ENCODE assay signal across 25 cellular contexts in genomic region chr18:62493033-62493862, GRCh38.
"Had no signal": no experiment of that assay in that cellular context is flagged by ENCODE, and none has a peak within 500 bp of the region (broad histone marks: within the 10 kb centered on the region; RNA-seq: fewer than 3 reads in every experiment).

No MANE protein-coding gene starts in this region.

- H3K9me3 Mint-ChIP-seq: activated CD4-positive, alpha-beta memory T cell treated with anti-CD3 and anti-CD28 coated beads, Interleukin-2, amount 10 ng/mL, durations not matched to agents 7 days and 5 days; activated T-cell treated with anti-CD3 and anti-CD28 coated beads, Interleukin-2, amount 50 U/mL, for 24 hours; natural killer cell treated with Interleukin-12 subunit alpha and Interleukin-12 subunit beta and Interleukin-15 and Interleukin-18, amount 100 ng/mL, for 72 hours; T-helper 1 cell treated with Interleukin-12 subunit alpha and Interleukin-12 subunit beta and Interleukin-4 antibody, amounts not matched to agents 30 μg/mL and 1 μg/mL, for 36 hours; type B pancreatic cell had no signal

- ATAC-seq: activated CD4-positive, CD25-positive, alpha-beta regulatory T cell treated with anti-CD3 and anti-CD28 coated beads, Interleukin-2, amount 50 U/mL, for 24 hours; left lung; mucosa of descending colon; natural killer cell treated with Interleukin-12 subunit alpha and Interleukin-12 subunit beta and Interleukin-15 and Interleukin-18, amount 100 ng/mL, for 72 hours; right cardiac atrium had no signal

- H3K4me3 Mint-ChIP-seq: activated CD4-positive, alpha-beta memory T cell treated with anti-CD3 and anti-CD28 coated beads, Interleukin-2, amount 10 ng/mL, durations not matched to agents 7 days and 5 days; activated T-cell treated with anti-CD3 and anti-CD28 coated beads, Interleukin-2, amount 50 U/mL, for 24 hours; natural killer cell treated with Interleukin-12 subunit alpha and Interleukin-12 subunit beta and Interleukin-15 and Interleukin-18, amount 100 ng/mL, for 72 hours; T-helper 1 cell treated with Interleukin-12 subunit alpha and Interleukin-12 subunit beta and Interleukin-4 antibody, amounts not matched to agents 30 μg/mL and 1 μg/mL, for 36 hours; type B pancreatic cell had no signal

- H3K27me3 ChIP-seq: colonic mucosa, left lung, uterus had no signal

- H3K9me3 ChIP-seq: colonic mucosa, esophagus squamous epithelium, left lung, mucosa of descending colon, thoracic aorta, uterus had no signal

- H3K27ac ChIP-seq: colonic mucosa, epithelial cell of prostate, esophagus squamous epithelium, left lung, thoracic aorta, uterus, WERI-Rb-1 had no signal

- DNase-seq: activated CD4-positive, alpha-beta memory T cell treated with anti-CD3 and anti-CD28 coated beads, Interleukin-2, amount 10 ng/mL, durations not matched to agents 7 days and 5 days; activated CD4-positive, alpha-beta T cell treated with anti-CD3 and anti-CD28 coated beads for 48 hours; activated CD8-positive, alpha-beta memory T cell treated with anti-CD3 and anti-CD28 coated beads, Interleukin-2, amount 50 U/mL, for 48 hours; activated gamma-delta T cell; activated naive CD4-positive, alpha-beta T cell treated with anti-CD3 and anti-CD28 coated beads, Interleukin-2, amount 50 U/mL, for 16 hours; activated T-cell treated with anti-CD3 and anti-CD28 coated beads, Interleukin-2, amount 50 U/mL, for 24 hours; colonic mucosa; effector CD8-positive, alpha-beta T cell; esophagus squamous epithelium; kidney glomerular epithelial cell; left lung; mucosa of descending colon; posterior cingulate gyrus; right cardiac atrium; stimulated activated CD4-positive, alpha-beta T cell treated with anti-CD3 and anti-CD28 coated beads, Interleukin-2, amount 100 ng/mL, for 48 hours; stimulated activated naive CD4-positive, alpha-beta T cell treated with Interleukin-2 at 50 U/mL for 16 hours; T-helper 9 cell; uterus; WERI-Rb-1 had no signal

- H3K36me3 Mint-ChIP-seq: natural killer cell treated with Interleukin-12 subunit alpha and Interleukin-12 subunit beta and Interleukin-15 and Interleukin-18, amount 100 ng/mL, for 72 hours; type B pancreatic cell had no signal

- H3K4me1 Mint-ChIP-seq: activated CD4-positive, alpha-beta memory T cell treated with anti-CD3 and anti-CD28 coated beads, Interleukin-2, amount 10 ng/mL, durations not matched to agents 7 days and 5 days had no signal

- H3K36me3 ChIP-seq: colonic mucosa, esophagus squamous epithelium, left lung, thoracic aorta, uterus, WERI-Rb-1 had no signal

- H3K4me1 ChIP-seq: colonic mucosa, esophagus squamous epithelium, left lung, uterus had no signal

- H3K27ac Mint-ChIP-seq: activated CD4-positive, alpha-beta memory T cell treated with anti-CD3 and anti-CD28 coated beads, Interleukin-2, amount 10 ng/mL, durations not matched to agents 7 days and 5 days; activated T-cell treated with anti-CD3 and anti-CD28 coated beads, Interleukin-2, amount 50 U/mL, for 24 hours; natural killer cell treated with Interleukin-12 subunit alpha and Interleukin-12 subunit beta and Interleukin-15 and Interleukin-18, amount 100 ng/mL, for 72 hours; T-helper 1 cell treated with Interleukin-12 subunit alpha and Interleukin-12 subunit beta and Interleukin-4 antibody, amounts not matched to agents 30 μg/mL and 1 μg/mL, for 36 hours; type B pancreatic cell had no signal

- H3K4me3 ChIP-seq: colonic mucosa, esophagus squamous epithelium, left lung, mucosa of descending colon, thoracic aorta, uterus had no signal
